ENCODE assay signal across 13 cellular contexts in the genomic region with DNA sequence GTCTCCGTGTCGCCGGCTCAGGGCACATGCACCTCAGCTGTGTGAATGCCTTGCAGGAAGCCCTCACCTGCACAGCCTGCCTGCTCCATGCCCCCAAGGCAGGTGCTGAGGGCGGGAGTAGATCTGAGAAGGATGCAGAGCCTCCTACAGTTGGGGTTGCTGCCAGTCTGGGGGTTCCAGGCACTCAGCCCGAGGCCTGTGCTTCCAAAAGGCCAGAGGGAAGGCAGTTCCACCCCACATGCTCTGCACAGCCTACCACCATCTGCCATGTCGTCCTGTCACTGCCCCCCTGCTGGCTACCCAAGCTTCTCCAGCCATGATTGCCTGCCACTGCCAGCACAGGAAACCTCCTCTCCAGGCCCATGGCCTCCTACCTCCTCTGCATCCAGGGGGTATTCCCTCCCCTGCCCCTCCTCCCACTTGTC. TPM values are rescaled to one million over a fixed set of nuclear protein-coding genes. Genes with fewer than 3 reads are reported as not detected.
DNase-seq lines count a peak whose midpoint lies in the region; ATAC-seq and TF ChIP-seq lines count a peak whose summit lies in the region.
"Had no signal": no experiment of that assay in that cellular context is flagged by ENCODE, and none has a peak within 500 bp of the region (broad histone marks: within the 10 kb centered on the region; RNA-seq: fewer than 3 reads in every experiment).

No MANE protein-coding gene starts in this region.

- H3K36me3 ChIP-seq in parathyroid adenoma (ENCODE audit: control insufficient read depth, insufficient read depth, low read length): no peaks in the 10 kb centered on the region

- peak overlapping the region; percentile 58 to 99 (median 97) for H3K27ac ChIP-seq in dorsolateral prefrontal cortex
- peak overlapping the region; percentile 59 for H3K27ac ChIP-seq in parathyroid adenoma
- H3K27ac ChIP-seq: epithelial cell of prostate had no signal

- in situ Hi-C loops in GM13976 (cut with MboI; ENCODE audit: low sequenced_read_pairs, unreplicated experiment): no loop called here

- no peak overlapping the region for H2AFZ ChIP-seq in parathyroid adenoma

- intact Hi-C loops in left cardiac atrium (cut with DNase I) (loop anchor here in 1 of 2 donors (5.0 kb wide), 1 partner anchor 36 kb away; no protein-coding TSS in a partner anchor), cardiac septum (cut with DNase I) (no loop called here), dorsolateral prefrontal cortex (cut with DNase I) (no loop called here)

- no peak overlapping the region for H3K4me2 ChIP-seq in parathyroid adenoma (ENCODE audit: low read length)

- DNase-seq in left cardiac atrium: peak; percentile 9
- DNase-seq in cardiac septum (ENCODE audit: low spot score): no peak
- peak in 1 of 10 donors; percentile 85 for DNase-seq in dorsolateral prefrontal cortex
- DNase-seq in amygdala (lab: John Stamatoyannopoulos, UW): no peak
- DNase-seq in DMS53 (lab: John Stamatoyannopoulos, UW): no peak
- DNase-seq in GM13976 (ENCODE audit: low spot score): no peak

- H3K9me3 ChIP-seq in parathyroid adenoma (ENCODE audit: control insufficient read depth, low read length): no peaks in the 10 kb centered on the region

- no peaks in the 10 kb centered on the region for H3K27me3 ChIP-seq in dorsolateral prefrontal cortex
- no peaks in the 10 kb centered on the region for H3K27me3 ChIP-seq in parathyroid adenoma (ENCODE audit: control insufficient read depth, insufficient read depth, low read length)

- H3K9ac ChIP-seq in parathyroid adenoma: no peak overlapping the region

- ATAC-seq in left cardiac atrium (no peak), HG03520 (IDR thresholded peaks at IDR 0.05; ENCODE audit: unreplicated experiment) (no peak)

- H3K79me2 ChIP-seq in parathyroid adenoma: peaks cover 24% of the 10 kb centered on the region

- H3K4me3 ChIP-seq in dorsolateral prefrontal cortex: peak overlapping the region in 1 of 59 donors; percentile 1
- H3K4me3 ChIP-seq in parathyroid adenoma (ENCODE audit: low read depth, low read length): no peak overlapping the region

- TF ChIP-seq CTCF in dorsolateral prefrontal cortex (IDR thresholded peaks at IDR 0.05 in 54 of 56, conservative IDR thresholded peaks at IDR 0.05 in 2 of 56; ENCODE audit: low read depth in 1 of 56, partially characterized antibody in 56 of 56) (no peak), parathyroid adenoma (IDR thresholded peaks at IDR 0.05) (no peak), GM13976 (IDR thresholded peaks at IDR 0.05; ENCODE audit: borderline replicate concordance, control extremely low read depth, extremely low read depth, insufficient read depth, missing control alignments) (no peak)

- H3K4me1 ChIP-seq in parathyroid adenoma: peaks cover 55% of the 10 kb centered on the region

RNA-seq across cellular contexts. Expression of a gene that starts 19.3 kb away (rescaled TPM):
- total RNA-seq in left cardiac atrium: 10 to 100 TPM; 27.9 to 55.0 TPM
- 47.6 TPM for total RNA-seq in cardiac septum
- 100 to 1,000 TPM in 2 of 120 experiments, 10 to 100 TPM in 118; 18.5 to 154 (median 56.4) TPM for total RNA-seq in dorsolateral prefrontal cortex

RNA-seq across cellular contexts. Expression of a gene that starts 43.3 kb away (rescaled TPM):
- under 1 TPM in 1 of 2 donors, not detected in 1; 0.38 TPM for total RNA-seq in left cardiac atrium
- 0.54 TPM for total RNA-seq in cardiac septum
- 10 to 100 TPM in 2 of 120 experiments, 1 to 10 TPM in 118; 1.2 to 12.1 (median 4.6) TPM for total RNA-seq in dorsolateral prefrontal cortex
- total RNA-seq: astrocyte; HT1080; myocyte; T-helper 1 cell treated with Interleukin-12 subunit alpha and Interleukin-12 subunit beta and Interleukin-4 antibody, amounts not matched to agents 30 ng/mL and 1 ng/mL, for 36 hours had no signal

RNA-seq across cellular contexts. Expression of a gene that starts 46.1 kb away (rescaled TPM):
- total RNA-seq in left cardiac atrium (10 to 100 TPM; 47.0 to 52.2 TPM), cardiac septum (28.2 TPM), dorsolateral prefrontal cortex (100 to 1,000 TPM in 21 of 120 experiments, 10 to 100 TPM in 99; 43.1 to 113 (median 90.4) TPM)
